1 cellular context compared by ENCODE assay signal in genomic region chr2:227748079-227748478, GRCh38.
TF ChIP-seq lines count a peak whose summit lies in the region.

No MANE protein-coding gene starts in this region.

TF ChIP-seq in H1, 55 proteins besides CTCF, POLR2A, EP300 and RAD21:
- TF ChIP-seq SP2 (IDR thresholded peaks at IDR 0.05; ENCODE audit: low read length) = no peak
- TF ChIP-seq TEAD4 (IDR thresholded peaks at IDR 0.05; ENCODE audit: low read depth, low read length) = peak; percentile 94
TF ChIP-seq in H1: peak in this region for 1.
